ENCODE assay signal across 8 cellular contexts in the genomic region with DNA sequence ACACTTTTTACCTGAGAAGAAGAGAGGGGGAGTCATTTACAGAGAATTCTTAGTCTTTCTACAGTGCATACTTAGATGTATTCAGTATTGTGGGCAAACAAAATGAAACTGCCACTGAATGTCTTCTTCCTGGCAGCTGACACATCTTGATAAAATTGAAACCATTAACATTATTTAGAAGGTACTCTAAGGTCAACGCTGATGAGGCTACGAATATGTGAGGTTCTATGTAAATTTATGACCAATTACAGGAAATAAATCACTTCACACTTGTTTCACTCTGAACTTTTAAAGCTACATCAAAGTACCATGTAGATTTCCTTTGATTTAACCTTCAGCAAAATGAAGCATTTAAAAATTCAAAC. TPM values are rescaled to one million over a fixed set of nuclear protein-coding genes. Genes with fewer than 3 reads are reported as not detected.
DNase-seq lines count a peak whose midpoint lies in the region; ATAC-seq and TF ChIP-seq lines count a peak whose summit lies in the region.

No MANE protein-coding gene starts in this region.

- no TSS peak for BruUV-seq in Calu3 (replicated peaks; lab: Mats Ljungman, UMichigan)

- H3K4me3 ChIP-seq in brain microvascular endothelial cell (ENCODE audit: low read depth, low read length) = no peak overlapping the region

- no peaks in the 10 kb centered on the region for H3K36me3 ChIP-seq in brain microvascular endothelial cell (replicated peaks)

- CTCF ChIA-PET in Calu3 (lab: Charles Lee) = interaction anchor here (1.0 kb wide), 1 partner anchor 18 kb away, joined by 3 read pairs; no protein-coding TSS in a partner anchor

- peaks cover 21% of the 10 kb centered on the region for H3K4me1 Mint-ChIP-seq in Calu3 (ENCODE audit: low read depth, unreplicated experiment)
- peaks cover 26% of the 10 kb centered on the region for H3K4me1 Mint-ChIP-seq in CD14-positive monocyte

- intact Hi-C loops in Calu3 (cut with micrococcal nuclease; ENCODE audit: unreplicated experiment) (no loop called here), CD14-positive monocyte (cut with micrococcal nuclease) (no loop called here)

- TF ChIP-seq CTCF in brain microvascular endothelial cell (IDR thresholded peaks at IDR 0.05; ENCODE audit: low read depth, low read length, missing control alignments) (no peak), Calu3 (IDR thresholded peaks at IDR 0.05; ENCODE audit: unreplicated experiment) (no peak), CD14-positive monocyte (IDR thresholded peaks at IDR 0.05) (no peak)

- H3K36me3 Mint-ChIP-seq in Calu3 (ENCODE audit: insufficient read depth, unreplicated experiment) (no peaks in the 10 kb centered on the region), CD14-positive monocyte (peaks cover 43% of the 10 kb centered on the region in 2 donors)

- no peaks in the 10 kb centered on the region for H3K27me3 ChIP-seq in brain microvascular endothelial cell (replicated peaks)

- H3K27ac ChIP-seq in brain microvascular endothelial cell = peak overlapping the region; percentile 44

- DNase-seq in GM03348 (ENCODE audit: low spot score) = peak; percentile 8
- no peak for DNase-seq in brain microvascular endothelial cell
- DNase-seq in Calu3 = no peak
- no peak for DNase-seq in CD14-positive monocyte (ENCODE audit: low spot score)
- DNase-seq in superior temporal gyrus (ENCODE audit: extremely low spot score) = no peak
- no peak for DNase-seq in COR-L47 (lab: John Stamatoyannopoulos, UW)

- H3K9me3 Mint-ChIP-seq in Calu3 (ENCODE audit: low read depth, unreplicated experiment) (no peaks in the 10 kb centered on the region), CD14-positive monocyte (peaks cover 0 to 11% (median 2%) of the 10 kb centered on the region in 7 donors)

- in situ Hi-C loops in brain microvascular endothelial cell (cut with HindIII; ENCODE audit: low pct_ligation_motif_present, low sequenced_read_pairs) = no loop called here

- H3K27ac Mint-ChIP-seq in Calu3 (ENCODE audit: unreplicated experiment) = no peak overlapping the region
- H3K27ac Mint-ChIP-seq in CD14-positive monocyte = no peak overlapping the region

- H3K27me3 Mint-ChIP-seq in Calu3 (ENCODE audit: unreplicated experiment) = no peaks in the 10 kb centered on the region
- H3K27me3 Mint-ChIP-seq in CD14-positive monocyte (ENCODE audit: low read depth in 3 of 3) = no peaks in the 10 kb centered on the region

- peak; percentile 88 for ATAC-seq in GM19455 (IDR thresholded peaks at IDR 0.05; ENCODE audit: unreplicated experiment)
- peak; percentile 78 for ATAC-seq in HG03354 (IDR thresholded peaks at IDR 0.05; ENCODE audit: poor library complexity, severe bottlenecking, unreplicated experiment)

- H3K4me3 Mint-ChIP-seq in Calu3 (ENCODE audit: low read depth, unreplicated experiment) (no peak overlapping the region), CD14-positive monocyte (no peak overlapping the region)

RNA-seq across cellular contexts. Expression of gene GFI1, which starts 51.3 kb away (rescaled TPM):
- total RNA-seq in Calu3 (2022) = 0.31 and 0.47 TPM in 2 replicates
- not detected for polyA plus RNA-seq in CD14-positive monocyte
